20 cellular contexts compared by ENCODE assay signal in the genomic region with DNA sequence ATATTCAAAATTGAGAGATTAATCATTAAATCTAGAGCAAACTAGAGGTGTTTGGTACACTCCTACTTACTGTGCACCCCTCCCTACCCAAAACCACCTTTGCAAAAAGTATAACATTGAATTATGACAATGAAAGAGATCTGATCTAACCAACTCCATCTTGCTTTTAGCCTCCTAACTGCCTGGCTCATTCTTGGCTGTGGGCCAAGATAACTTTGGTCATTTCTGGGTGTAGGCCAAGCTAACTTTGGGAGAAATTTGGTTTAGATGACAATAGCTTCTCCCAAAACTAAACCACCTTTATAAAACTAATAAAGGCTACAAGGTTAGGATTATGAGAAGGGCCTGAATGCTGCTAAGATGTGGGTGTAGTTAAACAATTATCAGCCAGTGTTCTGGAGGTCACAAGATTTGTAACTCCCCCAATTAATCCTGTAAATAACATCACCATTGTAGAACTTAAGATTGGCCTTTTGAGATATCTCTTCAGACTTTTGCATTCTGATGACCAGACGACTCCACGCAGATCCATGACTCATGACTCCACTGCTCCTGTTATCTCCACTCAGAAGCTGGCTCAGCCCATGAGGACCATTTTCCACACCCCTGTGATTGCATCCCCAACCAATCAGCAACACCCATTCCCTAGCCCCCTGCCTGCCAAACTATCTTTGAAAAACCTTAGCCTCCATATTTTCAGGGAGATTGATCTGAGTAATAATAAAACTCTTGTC.
A peak's percentile ranks its signal among the peaks of the same experiment; 100 is the strongest.
DNase-seq lines count a peak whose midpoint lies in the region; ATAC-seq and TF ChIP-seq lines count a peak whose summit lies in the region.
"Had no signal": no experiment of that assay in that cellular context is flagged by ENCODE, and none has a peak within 500 bp of the region (broad histone marks: within the 10 kb centered on the region; RNA-seq: fewer than 3 reads in every experiment).

No MANE protein-coding gene starts in this region.

- DNase-seq in Daoy (ENCODE audit: low read depth): peak; percentile 14
- peak; percentile 70 for DNase-seq in M059J (ENCODE audit: low read depth)
- DNase-seq in astrocyte of the spinal cord (ENCODE audit: low read depth, low spot score): peak; percentile 48
- DNase-seq in fibroblast of peridontal ligament (ENCODE audit: extremely low read depth): peak; percentile 42
- no peak for DNase-seq in inferior parietal cortex (ENCODE audit: extremely low spot score)
- DNase-seq in trophoblast cell: no peak
- no peak for DNase-seq in posterior vena cava (ENCODE audit: low spot score)
- DNase-seq: ACHN, COR-L47, MM.1S, NCI-H1092 treated with DMSO at 0.1 percent for 48 hours, NCI-H1694, NCI-H2107, NCI-H2227 treated with DMSO at 0.1 percent for 48 hours, NCI-H524 had no signal

- H2BK120ac ChIP-seq in trophoblast cell (ENCODE audit: insufficient read depth, low read length, poor library complexity): no peak overlapping the region

- H3K27me3 ChIP-seq in trophoblast cell (ENCODE audit: insufficient read depth, low read length): no peaks in the 10 kb centered on the region

- ATAC-seq in GM19023 (IDR thresholded peaks at IDR 0.05; ENCODE audit: unreplicated experiment): no peak
- ATAC-seq: GM23338, HCT116, Panc1, Right ventricle myocardium inferior had no signal

- in situ Hi-C loops in astrocyte of the spinal cord (cut with HindIII; ENCODE audit: low sequenced_read_pairs): no loop called here

- no peak overlapping the region for H2BK5ac ChIP-seq in trophoblast cell (ENCODE audit: low read depth, low read length, poor library complexity)

- WGBS in trophoblast cell (ENCODE audit: extremely low coverage, insufficient coverage, insufficient read length): no CpG with 5 or more reads among the region's 2 CpGs

- intact Hi-C loops in posterior vena cava (cut with DNase I): no loop called here

- H3K4me1 ChIP-seq in trophoblast cell (ENCODE audit: control insufficient read depth in 1 of 2, insufficient read depth in 2 of 2, low read length in 2 of 2): no peaks in the 10 kb centered on the region

- H3K36me3 ChIP-seq in trophoblast cell (ENCODE audit: control insufficient read depth in 1 of 2, insufficient read depth in 2 of 2, low read length in 2 of 2): no peaks in the 10 kb centered on the region

- no peak overlapping the region for H2AK5ac ChIP-seq in trophoblast cell (ENCODE audit: low read length)

- H2AFZ ChIP-seq in trophoblast cell (ENCODE audit: insufficient read depth, low read length, poor library complexity): no peak overlapping the region
- H2AFZ ChIP-seq: GM23338 had no signal

- H3K14ac ChIP-seq in trophoblast cell (ENCODE audit: low read length): no peak overlapping the region

- no peak overlapping the region for H3K27ac ChIP-seq in trophoblast cell (ENCODE audit: low read depth, low read length)

- H4K91ac ChIP-seq in trophoblast cell (ENCODE audit: low read depth, low read length): no peak overlapping the region

- no peak overlapping the region for H3K23ac ChIP-seq in trophoblast cell (ENCODE audit: low read length)

- H3K4me2 ChIP-seq in trophoblast cell (ENCODE audit: low read length): no peak overlapping the region
- H3K4me2 ChIP-seq: GM23338 had no signal

- H4K12ac ChIP-seq in trophoblast cell (ENCODE audit: low read depth, low read length): no peak overlapping the region

- no peak overlapping the region for H3K4ac ChIP-seq in trophoblast cell (ENCODE audit: low read depth, low read length)

- peaks cover 3% of the 10 kb centered on the region for H3K9me3 ChIP-seq in trophoblast cell (ENCODE audit: insufficient read depth, low read depth, low read length)

- H3K18ac ChIP-seq in trophoblast cell (ENCODE audit: low read length): no peak overlapping the region

- H3K4me3 ChIP-seq in astrocyte of the spinal cord (ENCODE audit: low read depth, low read length) (no peak overlapping the region), trophoblast cell (ENCODE audit: low read depth, low read length) (no peak overlapping the region)
- H3K4me3 ChIP-seq: GM23338 had no signal

- H3K79me1 ChIP-seq in trophoblast cell (ENCODE audit: low read length): no peaks in the 10 kb centered on the region

- H3K9ac ChIP-seq in trophoblast cell (ENCODE audit: low read length): no peak overlapping the region

- no peak for TF ChIP-seq CTCF in astrocyte of the spinal cord (IDR thresholded peaks at IDR 0.05; ENCODE audit: low read depth, low read length)

- no peak overlapping the region for H4K8ac ChIP-seq in trophoblast cell (ENCODE audit: low read depth, low read length)

- H2BK12ac ChIP-seq in trophoblast cell (ENCODE audit: low read length): no peak overlapping the region

- no peaks in the 10 kb centered on the region for H3K79me2 ChIP-seq in trophoblast cell (ENCODE audit: control insufficient read depth, insufficient read depth, low read length, poor library complexity)

Comparison
In these comparisons a context has a peak if more than half of its experiments do, and no peak if none do; other contexts are left out.
1. DNase-seq: peak in Daoy (single experiment), M059J (single experiment), astrocyte of the spinal cord (single experiment) and fibroblast of peridontal ligament (single experiment); none in inferior parietal cortex (single experiment), trophoblast cell (0 of 2) and posterior vena cava (single experiment).